Comparison of ENCODE assay signal across 1 cellular context in the genomic region with DNA sequence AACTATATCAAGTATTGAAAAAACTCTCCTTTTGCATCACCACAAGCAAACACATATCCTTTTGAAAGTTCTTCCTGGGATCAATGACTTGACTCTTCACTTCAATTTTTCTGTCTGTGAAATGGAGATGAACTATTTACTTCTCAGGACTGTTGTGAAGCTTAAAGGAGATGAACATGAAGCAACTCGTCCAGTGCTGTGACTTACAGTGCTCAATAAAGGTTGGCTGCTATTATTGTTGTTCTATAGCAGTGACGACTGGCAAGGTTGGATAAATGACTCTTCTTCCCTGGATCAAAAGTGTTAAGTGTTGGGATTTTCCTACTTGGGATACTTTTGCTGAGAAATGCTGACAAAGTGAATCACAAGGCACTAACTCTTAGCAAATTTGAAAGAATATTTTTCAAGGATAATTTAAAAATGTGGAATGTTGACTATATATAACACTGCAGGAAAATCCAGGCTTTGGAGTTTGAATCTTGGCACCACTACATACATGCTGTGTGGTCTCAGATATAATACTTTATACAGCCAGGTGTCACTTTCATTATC.
TF ChIP-seq lines count a peak whose summit lies in the region.

No MANE protein-coding gene starts in this region.

TF ChIP-seq in HepG2, 621 proteins besides CTCF, POLR2A, EP300 and RAD21:
- TF ChIP-seq TP53 (CRISPR knock-in tag; conservative IDR thresholded peaks at IDR 0.05): no peak
- peak; percentile 59 to 62 for TF ChIP-seq MAFK (conservative IDR thresholded peaks at IDR 0.05 in 1 of 2, IDR thresholded peaks at IDR 0.05 in 1 of 2; ENCODE audit: low read length in 2 of 2)
- no peak for TF ChIP-seq ZNF484 (CRISPR knock-in tag; IDR thresholded peaks at IDR 0.05; ENCODE audit: borderline replicate concordance, low read depth)
- peak; percentile 55 for TF ChIP-seq MAFF (IDR thresholded peaks at IDR 0.05; ENCODE audit: low read depth, low read length)
TF ChIP-seq in HepG2: peak in this region for 2.
